9 cellular contexts compared by ENCODE assay signal in genomic region chr10:42637142-42637541, GRCh38. TPM values are rescaled to one million over a fixed set of nuclear protein-coding genes. Genes with fewer than 3 reads are reported as not detected.
DNase-seq lines count a peak whose midpoint lies in the region; ATAC-seq, FAIRE-seq and TF ChIP-seq lines count a peak whose summit lies in the region.
"Had no signal": no experiment of that assay in that cellular context is flagged by ENCODE, and none has a peak within 500 bp of the region (broad histone marks: within the 10 kb centered on the region; RNA-seq: fewer than 3 reads in every experiment).

No MANE protein-coding gene starts in this region.

- no peak for TF ChIP-seq CTCF in HepG2 (CRISPR knock-in tag; IDR thresholded peaks at IDR 0.05)
- no peak for TF ChIP-seq CTCF in thyroid gland (IDR thresholded peaks at IDR 0.05)

- H3K36me3 ChIP-seq in HepG2 (replicated peaks in 1 of 2; ENCODE audit: control insufficient read depth in 1 of 2, insufficient read depth in 2 of 2, low read length in 2 of 2) (0 out of 5 replicates have a peak, but pooled peaks cover 2 to 4% of the 10 kb centered on the region in 2 experiments), thyroid gland (peaks cover 0 to under 1% of the 10 kb centered on the region in 2 donors)

- peak overlapping the region; percentile 98 for H3K27ac Mint-ChIP-seq in activated CD4-positive, alpha-beta T cell treated with anti-CD3 and anti-CD28 coated beads, Interleukin-2, amount 10 ng/mL, durations not matched to agents 7 days and 5 days
- H3K27ac Mint-ChIP-seq in activated naive CD8-positive, alpha-beta T cell treated with anti-CD3 and anti-CD28 coated beads, Interleukin-2, amount 10 ng/mL, durations not matched to agents 7 days and 5 days = peak overlapping the region; percentile 97

- TF ChIP-seq EP300 in HepG2 (IDR thresholded peaks at IDR 0.05; ENCODE audit: low read depth in 2 of 2, low read length in 2 of 2) (peak in 1 of 2 experiments; percentile 25; a peak in 1 of 4 replicates), HepG2 (CRISPR knock-in tag; IDR thresholded peaks at IDR 0.05; ENCODE audit: borderline replicate concordance) (no peak)

- peaks cover 48% of the 10 kb centered on the region for H3K36me3 Mint-ChIP-seq in activated CD4-positive, alpha-beta T cell treated with anti-CD3 and anti-CD28 coated beads, Interleukin-2, amount 10 ng/mL, durations not matched to agents 7 days and 5 days (ENCODE audit: low read depth)
- peaks cover 27% of the 10 kb centered on the region for H3K36me3 Mint-ChIP-seq in activated naive CD8-positive, alpha-beta T cell treated with anti-CD3 and anti-CD28 coated beads, Interleukin-2, amount 10 ng/mL, durations not matched to agents 7 days and 5 days

- BruUV-seq in HepG2 (replicated peaks; lab: Mats Ljungman, UMichigan) = no TSS peak

- CTCF ChIA-PET in activated CD4-positive, alpha-beta T cell treated with anti-CD3 and anti-CD28 coated beads, Interleukin-2, amount 10 ng/mL, durations not matched to agents 7 days and 5 days (lab: Charles Lee) = no interaction called here
- CTCF ChIA-PET in HepG2 (lab: Yijun Ruan, JAX; ENCODE audit: low intra/inter-chr PET ratio, low total read pairs) = no interaction called here

- no peak for ATAC-seq in activated naive CD8-positive, alpha-beta T cell treated with anti-CD3 and anti-CD28 coated beads, Interleukin-2, amount 10 ng/mL, durations not matched to agents 7 days and 5 days (ENCODE audit: low read depth)
- ATAC-seq in HepG2 (no peak), HG03025 (IDR thresholded peaks at IDR 0.05; ENCODE audit: low FRiP score, unreplicated experiment) (no peak), HG02852 (IDR thresholded peaks at IDR 0.05; ENCODE audit: unreplicated experiment) (no peak), GM21737 (IDR thresholded peaks at IDR 0.05; ENCODE audit: unreplicated experiment) (no peak)

- no peaks in the 10 kb centered on the region for H3K9me3 Mint-ChIP-seq in activated CD4-positive, alpha-beta T cell treated with anti-CD3 and anti-CD28 coated beads, Interleukin-2, amount 10 ng/mL, durations not matched to agents 7 days and 5 days
- no peaks in the 10 kb centered on the region for H3K9me3 Mint-ChIP-seq in activated naive CD8-positive, alpha-beta T cell treated with anti-CD3 and anti-CD28 coated beads, Interleukin-2, amount 10 ng/mL, durations not matched to agents 7 days and 5 days

- H3K4me3 Mint-ChIP-seq in activated CD4-positive, alpha-beta T cell treated with anti-CD3 and anti-CD28 coated beads, Interleukin-2, amount 10 ng/mL, durations not matched to agents 7 days and 5 days = peak overlapping the region; percentile 93
- H3K4me3 Mint-ChIP-seq in activated naive CD8-positive, alpha-beta T cell treated with anti-CD3 and anti-CD28 coated beads, Interleukin-2, amount 10 ng/mL, durations not matched to agents 7 days and 5 days = peak overlapping the region; percentile 94

- TF ChIP-seq POLR2A in HepG2 (IDR thresholded peaks at IDR 0.05; ENCODE audit: insufficient read depth in 1 of 2, low read depth in 2 of 2, low read length in 2 of 2) = no peak
- TF ChIP-seq POLR2A in thyroid gland (IDR thresholded peaks at IDR 0.05) = no peak

- in situ Hi-C loops in HepG2 (cut with HindIII; ENCODE audit: extremely low pct_ligation_motif_present, low pct_unique_long_range_greater_than_20kb) = no loop called here

- no peak overlapping the region for H2AFZ ChIP-seq in HepG2 (ENCODE audit: low read length)

- H3K4me2 ChIP-seq in HepG2 (ENCODE audit: low read depth, low read length) = peak overlapping the region; percentile 71

- H3K9ac ChIP-seq in HepG2 (ENCODE audit: insufficient read depth, low read depth, low read length) = peak overlapping the region; percentile 87

- H3K79me2 ChIP-seq in HepG2 (ENCODE audit: insufficient read depth, low read length) = peaks cover 12% of the 10 kb centered on the region

- intact Hi-C loops in HepG2 (cut with micrococcal nuclease; ENCODE audit: unreplicated experiment) = no loop called here
- intact Hi-C loops in thyroid gland (cut with DNase I) = no loop called here

- no peak for DNase-seq in activated CD4-positive, alpha-beta T cell treated with anti-CD3 and anti-CD28 coated beads, Interleukin-2, amount 10 ng/mL, durations not matched to agents 7 days and 5 days
- DNase-seq in activated CD4-positive, alpha-beta T cell treated with anti-CD3 and anti-CD28 coated beads for 1 hour = no peak
- no peak for DNase-seq in activated naive CD8-positive, alpha-beta T cell treated with anti-CD3 and anti-CD28 coated beads, Interleukin-2, amount 10 ng/mL, durations not matched to agents 7 days and 5 days
- DNase-seq in HepG2 (ENCODE audit: low spot score) (peak; percentile 30), thyroid gland (no peak)
- DNase-seq: NCI-H446 had no signal

- POLR2A ChIA-PET in activated CD4-positive, alpha-beta T cell treated with anti-CD3 and anti-CD28 coated beads, Interleukin-2, amount 10 ng/mL, durations not matched to agents 7 days and 5 days (lab: Charles Lee) = no interaction called here
- POLR2A ChIA-PET in activated naive CD8-positive, alpha-beta T cell treated with anti-CD3 and anti-CD28 coated beads, Interleukin-2, amount 10 ng/mL, durations not matched to agents 7 days and 5 days (lab: Charles Lee) = no interaction called here
- POLR2A ChIA-PET in HepG2 (lab: Yijun Ruan, JAX) = interaction anchor here (2.8 kb wide), 1 partner anchor 28 kb away, joined by 11 read pairs; no protein-coding TSS in a partner anchor

- no peak for TF ChIP-seq RAD21 in HepG2 (CRISPR knock-in tag; IDR thresholded peaks at IDR 0.05)

- no peak for FAIRE-seq in HepG2 (lab: Jason Lieb, UNC)

- H3K4me1 ChIP-seq in HepG2 (ENCODE audit: insufficient read depth, low read length) (peaks cover 56% of the 10 kb centered on the region), thyroid gland (peaks cover 0 to 10% of the 10 kb centered on the region in 2 donors)

- H4K20me1 ChIP-seq in HepG2 (ENCODE audit: insufficient read depth, low read length) = no peaks in the 10 kb centered on the region

- peaks cover 39% of the 10 kb centered on the region for H3K4me1 Mint-ChIP-seq in activated CD4-positive, alpha-beta T cell treated with anti-CD3 and anti-CD28 coated beads, Interleukin-2, amount 10 ng/mL, durations not matched to agents 7 days and 5 days
- H3K4me1 Mint-ChIP-seq in activated naive CD8-positive, alpha-beta T cell treated with anti-CD3 and anti-CD28 coated beads, Interleukin-2, amount 10 ng/mL, durations not matched to agents 7 days and 5 days = peaks cover 30% of the 10 kb centered on the region

- peak overlapping the region; percentile 50 to 78 (median 68) for H3K4me3 ChIP-seq in HepG2 (replicated peaks in 1 of 3; ENCODE audit: insufficient read depth in 1 of 3, low read depth in 2 of 3, low read length in 3 of 3)
- peak overlapping the region in 1 of 3 donors; percentile 87 for H3K4me3 ChIP-seq in thyroid gland (replicated peaks in 1 of 3)

- H3K9me3 ChIP-seq in HepG2 (ENCODE audit: low read length) = no peaks in the 10 kb centered on the region
- H3K9me3 ChIP-seq in thyroid gland = no peaks in the 10 kb centered on the region

- WGBS in HepG2 (ENCODE audit: low lambda C conversion rate) = 3% methylated on average over 3 of the region's 3 CpGs
- WGBS in thyroid gland, 2 donors = 68 to 69% methylated on average over 3 of the region's 3 CpGs

- H3K27me3 ChIP-seq in HepG2 (ENCODE audit: control insufficient read depth in 1 of 2, insufficient read depth in 2 of 2, low read length in 2 of 2) = no peaks in the 10 kb centered on the region
- no peaks in the 10 kb centered on the region for H3K27me3 ChIP-seq in thyroid gland

- no peaks in the 10 kb centered on the region for H3K27me3 Mint-ChIP-seq in activated CD4-positive, alpha-beta T cell treated with anti-CD3 and anti-CD28 coated beads, Interleukin-2, amount 10 ng/mL, durations not matched to agents 7 days and 5 days
- H3K27me3 Mint-ChIP-seq in activated naive CD8-positive, alpha-beta T cell treated with anti-CD3 and anti-CD28 coated beads, Interleukin-2, amount 10 ng/mL, durations not matched to agents 7 days and 5 days = no peaks in the 10 kb centered on the region

- H3K27ac ChIP-seq in HepG2 (ENCODE audit: extremely low read length, insufficient read depth, low read length) (peak overlapping the region; percentile 93), thyroid gland (peak overlapping the region; percentile 90 to 98 (median 93))

RNA-seq across cellular contexts. Expression of gene ZNF33B, which starts 1.2 kb away (rescaled TPM):
- total RNA-seq in activated CD4-positive, alpha-beta T cell treated with anti-CD3 and anti-CD28 coated beads, Interleukin-2, amount 10 ng/mL, durations not matched to agents 7 days and 5 days = 10 to 100 TPM; 32.9 to 34.9 TPM
- total RNA-seq in activated naive CD8-positive, alpha-beta T cell treated with anti-CD3 and anti-CD28 coated beads, Interleukin-2, amount 10 ng/mL, durations not matched to agents 7 days and 5 days = 10 to 100 TPM; 30.0 to 36.1 TPM
- total RNA-seq in HepG2 (2016; rRNA removed; fragmentation: Illumina TruSeq; extraction: Trizol) (23.5 and 32.9 TPM in 2 replicates), thyroid gland (10 to 100 TPM; 37.8 to 47.6 (median 43.3) TPM)
- 7.1 and 9.8 TPM in 2 replicates for total RNA-seq in HepG2 (2016; cell fraction: cytosol; rRNA removed; fragmentation: Illumina TruSeq; extraction: Trizol; ENCODE audit: low read depth)
- total RNA-seq in HepG2 (2016; cell fraction: insoluble cytoplasmic fraction; rRNA removed; fragmentation: Illumina TruSeq; extraction: Trizol) = 23.9 and 31.5 TPM in 2 replicates
- total RNA-seq in HepG2 (2016; cell fraction: membrane; rRNA removed; fragmentation: Illumina TruSeq; extraction: Trizol) = 15.1 and 19.7 TPM in 2 replicates
- 21.5 and 35.5 TPM in 2 replicates for total RNA-seq in HepG2 (2016; cell fraction: nucleus; rRNA removed; fragmentation: Illumina TruSeq; extraction: Trizol)
- polyA plus RNA-seq in HepG2 (2011; rRNA removed) = 18.4 and 22.6 TPM in 2 replicates
- polyA plus RNA-seq in HepG2 (2011; cell fraction: cytosol; rRNA removed) = 13.8 and 26.7 TPM in 2 replicates
- polyA plus RNA-seq in HepG2 (2011; cell fraction: nucleus; rRNA removed) = 12.5 and 34.5 TPM in 2 replicates
- polyA plus RNA-seq in HepG2 (2012) = 30.3 and 35.2 TPM in 2 replicates
- polyA plus RNA-seq in HepG2 (2016; cell fraction: cytosol; fragmentation: Illumina TruSeq; extraction: Trizol; ENCODE audit: low read depth) = 5.4 and 5.6 TPM in 2 replicates
- polyA plus RNA-seq in HepG2 (2016; cell fraction: insoluble cytoplasmic fraction; fragmentation: Illumina TruSeq; extraction: Trizol; ENCODE audit: low read depth) = 21.4 and 24.0 TPM in 2 replicates
- 12.7 and 15.3 TPM in 2 replicates for polyA plus RNA-seq in HepG2 (2016; cell fraction: membrane; fragmentation: Illumina TruSeq; extraction: Trizol; ENCODE audit: low read depth)
- 20.4 and 26.1 TPM in 2 replicates for polyA plus RNA-seq in HepG2 (2016; cell fraction: nucleus; fragmentation: Illumina TruSeq; extraction: Trizol; ENCODE audit: insufficient read depth, low read depth)
- 11.3 and 13.4 TPM in 2 replicates for polyA minus RNA-seq in HepG2 (2011; rRNA and poly(A)+ RNA removed; ENCODE audit: low replicate concordance)
- 22.2 and 23.6 TPM in 2 replicates for polyA minus RNA-seq in HepG2 (2011; cell fraction: cytosol; rRNA and poly(A)+ RNA removed)
- polyA minus RNA-seq in HepG2 (2011; cell fraction: nucleus; rRNA and poly(A)+ RNA removed) = 61.2 and 65.5 TPM in 2 replicates
